ENCODE assay signal across 10 cellular contexts in genomic region chr3:113698213-113698742, GRCh38.
DNase-seq lines count a peak whose midpoint lies in the region; ATAC-seq and TF ChIP-seq lines count a peak whose summit lies in the region.
"Had no signal": no experiment of that assay in that cellular context is flagged by ENCODE, and none has a peak within 500 bp of the region (broad histone marks: within the 10 kb centered on the region; RNA-seq: fewer than 3 reads in every experiment).

No MANE protein-coding gene starts in this region.

- H3K4me1 ChIP-seq in RWPE2 (ENCODE audit: insufficient read depth, poor library complexity, severe bottlenecking) (peaks cover 12% of the 10 kb centered on the region), iPS-18a (ENCODE audit: control insufficient read depth, low read depth, low read length) (peaks cover 3% of the 10 kb centered on the region), stomach smooth muscle (ENCODE audit: control insufficient read depth, insufficient read depth, low read length) (peaks cover 9% of the 10 kb centered on the region)

- H3K27me3 ChIP-seq in RWPE2 (ENCODE audit: insufficient read depth, poor library complexity, severe bottlenecking) (no peaks in the 10 kb centered on the region), iPS-18a (ENCODE audit: control insufficient read depth, insufficient read depth, low read length) (no peaks in the 10 kb centered on the region), stomach smooth muscle (ENCODE audit: control insufficient read depth in 1 of 2, insufficient read depth in 2 of 2, low read length in 2 of 2) (no peaks in the 10 kb centered on the region)

- peaks cover 11% of the 10 kb centered on the region for H3K4me1 Mint-ChIP-seq in T-helper 1 cell treated with Interleukin-12 subunit alpha and Interleukin-12 subunit beta and Interleukin-4 antibody, amounts not matched to agents 30 μg/mL and 1 μg/mL, for 36 hours (ENCODE audit: low read depth)

- H3K4me3 ChIP-seq in RWPE2 (ENCODE audit: severe bottlenecking), result peak overlapping the region; percentile 67
- peak overlapping the region; percentile 30 for H3K4me3 ChIP-seq in iPS-18a (ENCODE audit: low read length)
- peak overlapping the region; percentile 51 to 77 for H3K4me3 ChIP-seq in stomach smooth muscle (ENCODE audit: low read length in 2 of 2)

- ATAC-seq in RWPE2 (ENCODE audit: low read depth), result no peak
- ATAC-seq in GM21619 (IDR thresholded peaks at IDR 0.05; ENCODE audit: unreplicated experiment), result no peak
- no peak for ATAC-seq in HG02852 (IDR thresholded peaks at IDR 0.05; ENCODE audit: unreplicated experiment)
- ATAC-seq: activated CD4-positive, alpha-beta T cell treated with anti-CD3 and anti-CD28 coated beads for 36 hours; stimulated activated naive CD8-positive, alpha-beta T cell treated with anti-CD3 and anti-CD28 coated beads, Interleukin-15, amount 100 ng/mL, for 72 hours had no signal

- TF ChIP-seq CTCF in RWPE2 (IDR thresholded peaks at IDR 0.05; ENCODE audit: poor library complexity, severe bottlenecking), result no peak

- H3K36me3 ChIP-seq in RWPE2 (ENCODE audit: low read depth) (no peaks in the 10 kb centered on the region), iPS-18a (ENCODE audit: control insufficient read depth, low read depth, low read length) (no peaks in the 10 kb centered on the region), stomach smooth muscle (ENCODE audit: control insufficient read depth in 2 of 2, insufficient read depth in 2 of 2, low read length in 2 of 2) (no peaks in the 10 kb centered on the region)

- peak overlapping the region; percentile 78 for H3K4me3 Mint-ChIP-seq in T-helper 1 cell treated with Interleukin-12 subunit alpha and Interleukin-12 subunit beta and Interleukin-4 antibody, amounts not matched to agents 30 μg/mL and 1 μg/mL, for 36 hours
- H3K4me3 Mint-ChIP-seq: activated CD4-positive, alpha-beta T cell treated with anti-CD3 and anti-CD28 coated beads for 36 hours had no signal

- H3K27ac ChIP-seq in RWPE2 (ENCODE audit: poor library complexity, severe bottlenecking), result peak overlapping the region; percentile 63
- no peak overlapping the region for H3K27ac ChIP-seq in iPS-18a (ENCODE audit: low read length)
- H3K27ac ChIP-seq in stomach smooth muscle (ENCODE audit: low read length), result peak overlapping the region; percentile 26

- H3K9ac ChIP-seq in iPS-18a (ENCODE audit: low read length) (no peak overlapping the region), stomach smooth muscle (ENCODE audit: low read length in 2 of 2) (peak overlapping the region in 1 of 2 donors; percentile 98)

- DNase-seq in T-helper 1 cell (no peak), RWPE2 (ENCODE audit: low spot score) (no peak), AG08395 (ENCODE audit: low spot score) (no peak)
- DNase-seq: stimulated activated naive CD8-positive, alpha-beta T cell treated with anti-CD3 and anti-CD28 coated beads, Interleukin-15, amount 100 ng/mL, for 72 hours had no signal

- H3K27me3 Mint-ChIP-seq in T-helper 1 cell treated with Interleukin-12 subunit alpha and Interleukin-12 subunit beta and Interleukin-4 antibody, amounts not matched to agents 30 μg/mL and 1 μg/mL, for 36 hours (ENCODE audit: low read depth), result no peaks in the 10 kb centered on the region
- H3K27me3 Mint-ChIP-seq: activated CD4-positive, alpha-beta T cell treated with anti-CD3 and anti-CD28 coated beads for 36 hours; stimulated activated naive CD8-positive, alpha-beta T cell treated with anti-CD3 and anti-CD28 coated beads, Interleukin-15, amount 100 ng/mL, for 72 hours had no signal

- H3K36me3 Mint-ChIP-seq in T-helper 1 cell treated with Interleukin-12 subunit alpha and Interleukin-12 subunit beta and Interleukin-4 antibody, amounts not matched to agents 30 μg/mL and 1 μg/mL, for 36 hours (ENCODE audit: low read depth), result peaks cover 4% of the 10 kb centered on the region

- peak overlapping the region; percentile 74 for H3K27ac Mint-ChIP-seq in T-helper 1 cell treated with Interleukin-12 subunit alpha and Interleukin-12 subunit beta and Interleukin-4 antibody, amounts not matched to agents 30 μg/mL and 1 μg/mL, for 36 hours
- H3K27ac Mint-ChIP-seq: activated CD4-positive, alpha-beta T cell treated with anti-CD3 and anti-CD28 coated beads for 36 hours had no signal

- H3K9me3 ChIP-seq in RWPE2 (ENCODE audit: severe bottlenecking), result no peaks in the 10 kb centered on the region
- no peaks in the 10 kb centered on the region for H3K9me3 ChIP-seq in iPS-18a (ENCODE audit: control insufficient read depth, low read depth, low read length)
- H3K9me3 ChIP-seq in stomach smooth muscle (ENCODE audit: control insufficient read depth in 2 of 2, low read length in 2 of 2), result no peaks in the 10 kb centered on the region

- H3K9me3 Mint-ChIP-seq in T-helper 1 cell treated with Interleukin-12 subunit alpha and Interleukin-12 subunit beta and Interleukin-4 antibody, amounts not matched to agents 30 μg/mL and 1 μg/mL, for 36 hours, result no peaks in the 10 kb centered on the region
- H3K9me3 Mint-ChIP-seq: stimulated activated naive CD8-positive, alpha-beta T cell treated with anti-CD3 and anti-CD28 coated beads, Interleukin-15, amount 100 ng/mL, for 72 hours had no signal
